ENCODE assay signal across 7 cellular contexts in the genomic region with DNA sequence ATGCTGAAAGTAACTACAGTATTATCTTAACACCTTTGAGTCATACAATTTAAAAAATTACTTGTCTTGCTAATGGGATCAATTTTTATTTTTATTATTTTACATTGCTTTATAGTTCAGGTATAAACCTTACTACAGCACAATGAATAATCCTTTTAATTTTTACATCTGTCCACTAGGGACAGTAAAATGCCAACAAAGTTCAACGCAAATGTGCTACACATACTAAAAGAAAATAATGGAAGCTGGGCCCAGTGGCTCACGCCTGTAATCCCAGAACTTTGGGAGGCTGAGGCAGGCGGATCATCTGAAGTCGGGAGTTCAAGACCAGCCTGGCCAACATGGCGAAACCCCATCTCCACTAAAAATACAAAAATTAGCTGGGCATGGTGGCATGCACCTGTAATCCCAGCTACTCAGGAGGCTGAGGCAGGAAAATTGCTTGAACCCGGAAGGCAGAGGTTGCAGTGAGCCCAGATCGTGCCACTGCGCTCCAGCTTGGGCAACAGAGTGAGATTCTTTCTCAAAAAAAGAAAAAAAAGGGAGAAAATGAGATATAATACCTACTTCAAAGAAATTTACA.
A peak's percentile ranks its signal among the peaks of the same experiment; 100 is the strongest.
DNase-seq lines count a peak whose midpoint lies in the region; FAIRE-seq and TF ChIP-seq lines count a peak whose summit lies in the region.
"Not testable (repeated sequence)": the region's sequence is repeated elsewhere in the genome, so short reads cannot be mapped to it uniquely, and the experiment has no call there.

No MANE protein-coding gene starts in this region.

- H3K23ac ChIP-seq in mesendoderm (ENCODE audit: low read length) = not testable (repeated sequence)

- not testable (repeated sequence) for H2BK15ac ChIP-seq in mesendoderm (replicated peaks; ENCODE audit: low read depth)

- not testable (repeated sequence) for H4K20me1 ChIP-seq in SK-N-SH (ENCODE audit: insufficient read depth)

- H2BK120ac ChIP-seq in mesendoderm (ENCODE audit: low read depth, low read length) = not testable (repeated sequence)

- peaks cover 27 to 47% of the 10 kb centered on the region in 2 experiments for H3K36me3 ChIP-seq in SK-N-SH (replicated peaks in 1 of 2; ENCODE audit: control insufficient read depth in 1 of 2, insufficient read depth in 2 of 2, low read length in 1 of 2)
- not testable (repeated sequence) for H3K36me3 ChIP-seq in mesendoderm (ENCODE audit: control insufficient read depth, insufficient read depth, low read length)

- 80% methylated on average over 8 of the region's 8 CpGs for WGBS in SK-N-SH (ENCODE audit: low lambda C conversion rate)
- no CpG with 5 or more reads among the region's 8 CpGs for WGBS in mesendoderm (ENCODE audit: extremely low coverage, insufficient coverage, low lambda C conversion rate)

- H4K8ac ChIP-seq in mesendoderm (ENCODE audit: low read depth, low read length) = not testable (repeated sequence)

- not testable (repeated sequence) for H3K27me3 ChIP-seq in SK-N-SH (ENCODE audit: insufficient read depth); mesendoderm (ENCODE audit: insufficient read depth, low read length, poor library complexity)

- DNase-seq in D721Med (ENCODE audit: insufficient read length, low spot score) = not testable (repeated sequence)
- DNase-seq in HEK293T (ENCODE audit: extremely low spot score) (peak; percentile 4), NCI-H2171 treated with DMSO at 0.1 percent for 48 hours (lab: John Stamatoyannopoulos, UW) (peak; percentile 39), SK-N-SH (peak; percentile 24), MCF 10A (ENCODE audit: unreplicated experiment) (peak; percentile 18), glomerular visceral epithelial cell (ENCODE audit: extremely low spot score) (peak; percentile 6), mesendoderm (peak; percentile 12)

- H3F3A ChIP-seq in SK-N-SH (replicated peaks; ENCODE audit: insufficient read depth) = peaks cover 32% of the 10 kb centered on the region

- H3K27me3 Mint-ChIP-seq in MCF 10A (ENCODE audit: insufficient read depth, unreplicated experiment) = not testable (repeated sequence)

- H3K4me3 ChIP-seq in SK-N-SH (ENCODE audit: low read depth in 2 of 2, low read length in 1 of 2); mesendoderm (ENCODE audit: low read length): not testable (repeated sequence)

- H3K4me3 Mint-ChIP-seq in MCF 10A (ENCODE audit: unreplicated experiment) = not testable (repeated sequence)

- H3K79me1 ChIP-seq in mesendoderm (ENCODE audit: low read length) = not testable (repeated sequence)

- H3K9me2 ChIP-seq in SK-N-SH = not testable (repeated sequence)

- not testable (repeated sequence) for H3K79me2 ChIP-seq in SK-N-SH (ENCODE audit: insufficient read depth); mesendoderm (ENCODE audit: control insufficient read depth, insufficient read depth, low read length)

- not testable (repeated sequence) for H2AK5ac ChIP-seq in mesendoderm (ENCODE audit: low read length)

- H3K56ac ChIP-seq in mesendoderm (ENCODE audit: low read length) = not testable (repeated sequence)

- not testable (repeated sequence) for H3K4ac ChIP-seq in mesendoderm (ENCODE audit: low read depth, low read length)

- TF ChIP-seq CTCF in D721Med (IDR thresholded peaks at IDR 0.05; ENCODE audit: insufficient read depth, missing control alignments) (peak; percentile 21), SK-N-SH (IDR thresholded peaks at IDR 0.05) (peak; percentile 70), MCF 10A (IDR thresholded peaks at IDR 0.05; ENCODE audit: unreplicated experiment) (peak; percentile 35)

- H3K27ac ChIP-seq in SK-N-SH (ENCODE audit: low read depth in 2 of 2, low read length in 1 of 2); mesendoderm (ENCODE audit: low read depth, low read length): not testable (repeated sequence)

- TF ChIP-seq RAD21 in SK-N-SH (IDR thresholded peaks at IDR 0.05; ENCODE audit: low read length) = peak; percentile 30

- H3K4me1 ChIP-seq in SK-N-SH (ENCODE audit: control insufficient read depth in 1 of 2, insufficient read depth in 2 of 2, low read depth in 1 of 2, low read length in 1 of 2); mesendoderm (ENCODE audit: control insufficient read depth, low read depth, low read length): not testable (repeated sequence)

- TF ChIP-seq EP300 in SK-N-SH (IDR thresholded peaks at IDR 0.05; ENCODE audit: borderline replicate concordance in 1 of 2, low read depth in 1 of 2, low read length in 1 of 2) = not testable (repeated sequence)

- FAIRE-seq in D721Med (lab: Jason Lieb, UNC) = not testable (repeated sequence)

- H3K36me3 Mint-ChIP-seq in MCF 10A (ENCODE audit: insufficient read depth, unreplicated experiment) = peaks cover 80% of the 10 kb centered on the region

- H3K18ac ChIP-seq in mesendoderm (ENCODE audit: low read length) = not testable (repeated sequence)

- not testable (repeated sequence) for H3K9me3 ChIP-seq in SK-N-SH

- intact Hi-C loops in MCF 10A (cut with micrococcal nuclease) = not testable (repeated sequence)

- not testable (repeated sequence) for H3K4me1 Mint-ChIP-seq in MCF 10A (ENCODE audit: insufficient read depth, unreplicated experiment)

- not testable (repeated sequence) for H2BK5ac ChIP-seq in mesendoderm (ENCODE audit: low read length)

- not testable (repeated sequence) for H4K5ac ChIP-seq in mesendoderm (ENCODE audit: low read length)

- POLR2A ChIA-PET in HEK293T (lab: Yijun Ruan, JAX) (interaction anchor here (0.7 kb wide), 1 partner anchor 31 kb away, joined by 3 read pairs; no protein-coding TSS in a partner anchor), SK-N-SH (lab: Yijun Ruan, JAX) (interaction anchor here (1.4 kb wide), 1 partner anchor 19 kb away, joined by 3 read pairs; no protein-coding TSS in a partner anchor), MCF 10A (lab: Yijun Ruan, JAX) (interaction anchor here (0.6 to 1.1 kb wide), 2 partner anchors 40 to 285 kb away, joined by 3 read pairs; no protein-coding TSS in a partner anchor)

- not testable (repeated sequence) for H3K9me3 Mint-ChIP-seq in MCF 10A (ENCODE audit: unreplicated experiment)

- not testable (repeated sequence) for H3K9ac ChIP-seq in SK-N-SH; mesendoderm (ENCODE audit: low read length)

- not testable (repeated sequence) for H2AFZ ChIP-seq in SK-N-SH (ENCODE audit: low read depth)

- not testable (repeated sequence) for BruUV-seq in MCF 10A (replicated peaks; lab: Mats Ljungman, UMichigan)

- not testable (repeated sequence) for H3K27ac Mint-ChIP-seq in MCF 10A (ENCODE audit: low read depth, unreplicated experiment)

- not testable (repeated sequence) for H3K4me2 ChIP-seq in SK-N-SH; mesendoderm (ENCODE audit: low read length)

- CTCF ChIA-PET in HEK293T (lab: Yijun Ruan, JAX) = interaction anchor here (0.7 to 1.9 kb wide), 2 partner anchors 19 to 24 kb away, joined by 3 to 5 read pairs; no protein-coding TSS in a partner anchor
- CTCF ChIA-PET in SK-N-SH (lab: Yijun Ruan, JAX) = interaction anchor here (0.7 to 2.1 kb wide), 17 partner anchors 10 to 323 kb away, joined by 3 to 11 read pairs (median 4); no protein-coding TSS in a partner anchor
- CTCF ChIA-PET in MCF 10A (lab: Yijun Ruan, JAX) = interaction anchor here (0.5 to 1.9 kb wide), 14 partner anchors 14 to 317 kb away, joined by 3 to 5 read pairs (median 4); no protein-coding TSS in a partner anchor
